In the genomic region with DNA sequence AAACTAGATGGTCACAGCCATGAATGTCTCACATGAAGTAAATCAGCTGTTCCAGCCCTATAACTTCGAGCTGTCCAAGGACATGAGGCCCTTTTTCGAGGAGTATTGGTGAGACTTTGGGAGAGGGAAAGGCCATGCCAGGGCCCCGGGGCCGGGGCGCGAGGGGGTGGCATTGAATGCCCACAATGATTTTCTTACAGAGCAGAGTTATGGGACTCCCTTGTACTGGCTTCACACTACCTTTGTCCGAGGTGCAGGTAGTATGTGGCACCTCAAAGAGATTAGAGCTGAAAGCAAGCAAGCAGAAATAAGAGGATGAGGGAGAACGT, we compare ENCODE assay signal across 1 cellular context.
A peak's percentile ranks its signal among the peaks of the same experiment; 100 is the strongest.
TF ChIP-seq lines count a peak whose summit lies in the region.

No MANE protein-coding gene starts in this region.

TF ChIP-seq in HepG2, 621 proteins besides CTCF, POLR2A, EP300 and RAD21 (continued from another document):
- TF ChIP-seq, protein P1, sequence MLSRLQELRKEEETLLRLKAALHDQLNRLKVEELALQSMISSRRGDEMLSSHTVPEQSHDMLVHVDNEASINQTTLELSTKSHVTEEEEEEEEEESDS (CRISPR knock-in tag; IDR thresholded peaks at IDR 0.05; ENCODE audit: borderline replicate concordance): no peak
- no peak for TF ChIP-seq MIER2 (CRISPR knock-in tag; IDR thresholded peaks at IDR 0.05)
- TF ChIP-seq, protein P2, sequence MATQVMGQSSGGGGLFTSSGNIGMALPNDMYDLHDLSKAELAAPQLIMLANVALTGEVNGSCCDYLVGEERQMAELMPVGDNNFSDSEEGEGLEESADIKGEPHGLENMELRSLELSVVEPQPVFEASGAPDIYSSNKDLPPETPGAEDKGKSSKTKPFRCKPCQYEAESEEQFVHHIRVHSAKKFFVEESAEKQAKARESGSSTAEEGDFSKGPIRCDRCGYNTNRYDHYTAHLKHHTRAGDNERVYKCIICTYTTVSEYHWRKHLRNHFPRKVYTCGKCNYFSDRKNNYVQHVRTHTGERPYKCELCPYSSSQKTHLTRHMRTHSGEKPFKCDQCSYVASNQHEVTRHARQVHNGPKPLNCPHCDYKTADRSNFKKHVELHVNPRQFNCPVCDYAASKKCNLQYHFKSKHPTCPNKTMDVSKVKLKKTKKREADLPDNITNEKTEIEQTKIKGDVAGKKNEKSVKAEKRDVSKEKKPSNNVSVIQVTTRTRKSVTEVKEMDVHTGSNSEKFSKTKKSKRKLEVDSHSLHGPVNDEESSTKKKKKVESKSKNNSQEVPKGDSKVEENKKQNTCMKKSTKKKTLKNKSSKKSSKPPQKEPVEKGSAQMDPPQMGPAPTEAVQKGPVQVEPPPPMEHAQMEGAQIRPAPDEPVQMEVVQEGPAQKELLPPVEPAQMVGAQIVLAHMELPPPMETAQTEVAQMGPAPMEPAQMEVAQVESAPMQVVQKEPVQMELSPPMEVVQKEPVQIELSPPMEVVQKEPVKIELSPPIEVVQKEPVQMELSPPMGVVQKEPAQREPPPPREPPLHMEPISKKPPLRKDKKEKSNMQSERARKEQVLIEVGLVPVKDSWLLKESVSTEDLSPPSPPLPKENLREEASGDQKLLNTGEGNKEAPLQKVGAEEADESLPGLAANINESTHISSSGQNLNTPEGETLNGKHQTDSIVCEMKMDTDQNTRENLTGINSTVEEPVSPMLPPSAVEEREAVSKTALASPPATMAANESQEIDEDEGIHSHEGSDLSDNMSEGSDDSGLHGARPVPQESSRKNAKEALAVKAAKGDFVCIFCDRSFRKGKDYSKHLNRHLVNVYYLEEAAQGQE (IDR thresholded peaks at IDR 0.05; ENCODE audit: borderline replicate concordance in 1 of 2, low read depth in 1 of 2, low read length in 2 of 2): no peak
- no peak for TF ChIP-seq ZNF644 (CRISPR knock-in tag; IDR thresholded peaks at IDR 0.05; ENCODE audit: low read depth)
- 0 out of 2 replicates have a peak, but pooled peaks have one; percentile 3 for TF ChIP-seq ZNF629 (CRISPR knock-in tag; conservative IDR thresholded peaks at IDR 0.05)
- no peak for TF ChIP-seq BRCA1 (CRISPR knock-in tag; IDR thresholded peaks at IDR 0.05)
- TF ChIP-seq, protein P3, sequence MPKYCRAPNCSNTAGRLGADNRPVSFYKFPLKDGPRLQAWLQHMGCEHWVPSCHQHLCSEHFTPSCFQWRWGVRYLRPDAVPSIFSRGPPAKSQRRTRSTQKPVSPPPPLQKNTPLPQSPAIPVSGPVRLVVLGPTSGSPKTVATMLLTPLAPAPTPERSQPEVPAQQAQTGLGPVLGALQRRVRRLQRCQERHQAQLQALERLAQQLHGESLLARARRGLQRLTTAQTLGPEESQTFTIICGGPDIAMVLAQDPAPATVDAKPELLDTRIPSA (CRISPR knock-in tag; IDR thresholded peaks at IDR 0.05; ENCODE audit: borderline replicate concordance): no peak
- no peak; the same call in 1 of the 2 replicates for TF ChIP-seq E2F1 (CRISPR knock-in tag; IDR thresholded peaks at IDR 0.05)
- no peak for TF ChIP-seq NFIB (CRISPR knock-in tag; IDR thresholded peaks at IDR 0.05; ENCODE audit: borderline replicate concordance)
- no peak for TF ChIP-seq SP4 (CRISPR knock-in tag; IDR thresholded peaks at IDR 0.05)
- TF ChIP-seq CBX2 (IDR thresholded peaks at IDR 0.05; ENCODE audit: low read depth, low read length): no peak
- 0 out of 2 replicates have a peak, but pooled peaks have one; percentile 7 for TF ChIP-seq CBX2 (CRISPR knock-in tag; IDR thresholded peaks at IDR 0.05; ENCODE audit: low read depth)
- TF ChIP-seq HMGA1 (CRISPR knock-in tag; conservative IDR thresholded peaks at IDR 0.05): no peak
- TF ChIP-seq ZNF775 (CRISPR knock-in tag; IDR thresholded peaks at IDR 0.05; ENCODE audit: borderline replicate concordance): 0 out of 2 replicates have a peak, but pooled peaks have one; percentile 9
- TF ChIP-seq ZBTB43 (CRISPR knock-in tag; conservative IDR thresholded peaks at IDR 0.05): no peak
- TF ChIP-seq ZNF772 (CRISPR knock-in tag; IDR thresholded peaks at IDR 0.05): no peak
- TF ChIP-seq ATF1 (CRISPR knock-in tag; IDR thresholded peaks at IDR 0.05): no peak
- TF ChIP-seq SAFB2 (CRISPR knock-in tag; IDR thresholded peaks at IDR 0.05; ENCODE audit: borderline replicate concordance, low read depth): no peak
- 0 out of 2 replicates have a peak, but pooled peaks have one; percentile 1 for TF ChIP-seq ZNF558 (CRISPR knock-in tag; IDR thresholded peaks at IDR 0.05; ENCODE audit: borderline replicate concordance)
- TF ChIP-seq KLF6 (CRISPR knock-in tag; IDR thresholded peaks at IDR 0.05): no peak
- TF ChIP-seq, protein P4, sequence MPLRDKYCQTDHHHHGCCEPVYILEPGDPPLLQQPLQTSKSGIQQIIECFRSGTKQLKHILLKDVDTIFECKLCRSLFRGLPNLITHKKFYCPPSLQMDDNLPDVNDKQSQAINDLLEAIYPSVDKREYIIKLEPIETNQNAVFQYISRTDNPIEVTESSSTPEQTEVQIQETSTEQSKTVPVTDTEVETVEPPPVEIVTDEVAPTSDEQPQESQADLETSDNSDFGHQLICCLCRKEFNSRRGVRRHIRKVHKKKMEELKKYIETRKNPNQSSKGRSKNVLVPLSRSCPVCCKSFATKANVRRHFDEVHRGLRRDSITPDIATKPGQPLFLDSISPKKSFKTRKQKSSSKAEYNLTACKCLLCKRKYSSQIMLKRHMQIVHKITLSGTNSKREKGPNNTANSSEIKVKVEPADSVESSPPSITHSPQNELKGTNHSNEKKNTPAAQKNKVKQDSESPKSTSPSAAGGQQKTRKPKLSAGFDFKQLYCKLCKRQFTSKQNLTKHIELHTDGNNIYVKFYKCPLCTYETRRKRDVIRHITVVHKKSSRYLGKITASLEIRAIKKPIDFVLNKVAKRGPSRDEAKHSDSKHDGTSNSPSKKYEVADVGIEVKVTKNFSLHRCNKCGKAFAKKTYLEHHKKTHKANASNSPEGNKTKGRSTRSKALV (CRISPR knock-in tag; IDR thresholded peaks at IDR 0.05): no peak
- no peak for TF ChIP-seq ZNF282 (IDR thresholded peaks at IDR 0.05; ENCODE audit: partially characterized antibody)
- no peak for TF ChIP-seq PCBP1 (IDR thresholded peaks at IDR 0.05; ENCODE audit: borderline replicate concordance, low read depth, low read length)
- no peak for TF ChIP-seq ZFP36L1 (CRISPR knock-in tag; IDR thresholded peaks at IDR 0.05)
- no peak for TF ChIP-seq ONECUT2 (CRISPR knock-in tag; IDR thresholded peaks at IDR 0.05)
- no peak for TF ChIP-seq ZNF333 (CRISPR knock-in tag; IDR thresholded peaks at IDR 0.05; ENCODE audit: borderline replicate concordance)
- TF ChIP-seq HIC2 (CRISPR knock-in tag; IDR thresholded peaks at IDR 0.05; ENCODE audit: low read depth): 0 out of 2 replicates have a peak, but pooled peaks have one; percentile 1
- no peak for TF ChIP-seq HNF4A (CRISPR knock-in tag; IDR thresholded peaks at IDR 0.05)
- TF ChIP-seq TSC22D2 (CRISPR knock-in tag; IDR thresholded peaks at IDR 0.05; ENCODE audit: borderline replicate concordance): no peak
- TF ChIP-seq ZNF766 (CRISPR knock-in tag; IDR thresholded peaks at IDR 0.05; ENCODE audit: borderline replicate concordance): no peak
- TF ChIP-seq ZNF142 (CRISPR knock-in tag; IDR thresholded peaks at IDR 0.05): peak; percentile 9; the same call in 1 of the 2 replicates
- peak; percentile 20; the same call in 1 of the 2 replicates for TF ChIP-seq RNF2 (conservative IDR thresholded peaks at IDR 0.05; ENCODE audit: low read depth)
- TF ChIP-seq HDAC1 (CRISPR knock-in tag; IDR thresholded peaks at IDR 0.05): no peak
- TF ChIP-seq ZNF782 (CRISPR knock-in tag; IDR thresholded peaks at IDR 0.05; ENCODE audit: borderline replicate concordance): 0 out of 2 replicates have a peak, but pooled peaks have one; percentile 1
